In genomic region chr12:129371268-129371667, GRCh38 we compare ENCODE assay signal across 23 cellular contexts.
"Had no signal": no experiment of that assay in that cellular context is flagged by ENCODE, and none has a peak within 500 bp of the region (broad histone marks: within the 10 kb centered on the region; RNA-seq: fewer than 3 reads in every experiment).

No MANE protein-coding gene starts in this region.

- ATAC-seq: gastrocnemius medialis, heart right ventricle, left cardiac atrium, left lung, left ventricle myocardium superior, lower lobe of right lung, mucosa of descending colon had no signal

- H3K9me3 ChIP-seq: colonic mucosa, gastrocnemius medialis, lower lobe of right lung had no signal

- H3K27me3 Mint-ChIP-seq: dendritic cell treated with granulocyte-macrophage colony-stimulating factor and Interleukin-4, amounts not matched to agents 40 ng/mL and 50 ng/mL, for 4 days; naive B cell had no signal

- H3K36me3 Mint-ChIP-seq: mesothelial cell of epicardium, naive B cell had no signal

- H3K27ac ChIP-seq: dorsolateral prefrontal cortex, esophagus muscularis mucosa, gastrocnemius medialis, heart right ventricle, left lung, lower lobe of right lung had no signal

- H3K27me3 ChIP-seq: colonic mucosa, gastrocnemius medialis, left lung had no signal

- H3K4me1 Mint-ChIP-seq: mesothelial cell of epicardium, naive B cell had no signal

- H3K36me3 ChIP-seq: colonic mucosa, esophagus muscularis mucosa, gastrocnemius medialis, heart right ventricle, left lung, lower lobe of right lung had no signal

- H3K4me3 Mint-ChIP-seq: dendritic cell treated with granulocyte-macrophage colony-stimulating factor and Interleukin-4, amounts not matched to agents 40 ng/mL and 50 ng/mL, for 4 days; mesothelial cell of epicardium; naive B cell had no signal

- H3K27ac Mint-ChIP-seq: dendritic cell treated with granulocyte-macrophage colony-stimulating factor and Interleukin-4, amounts not matched to agents 40 ng/mL and 50 ng/mL, for 4 days; mesothelial cell of epicardium; naive B cell had no signal

- H3K4me1 ChIP-seq: colonic mucosa, esophagus muscularis mucosa, gastrocnemius medialis, heart right ventricle, left lung, lower lobe of right lung had no signal

- FAIRE-seq: endothelial cell of umbilical vein, keratinocyte had no signal

- H3K4me3 ChIP-seq: colonic mucosa, dorsolateral prefrontal cortex, esophagus muscularis mucosa, gastrocnemius medialis, heart right ventricle, left lung, lower lobe of right lung, mucosa of descending colon had no signal

- DNase-seq: colonic mucosa; cortex of kidney; dorsolateral prefrontal cortex; effector CD4-positive, alpha-beta T cell; effector memory CD4-positive, alpha-beta T cell; foreskin melanocyte; gastrocnemius medialis; glutamatergic neuron; head of caudate nucleus; heart right ventricle; hippocampal formation; left cardiac atrium; left lung; left ventricle myocardium superior; lower lobe of right lung; mesenchymal stem cell; mucosa of descending colon; naive B cell had no signal
